ENCODE assay signal across 9 cellular contexts in the genomic region with DNA sequence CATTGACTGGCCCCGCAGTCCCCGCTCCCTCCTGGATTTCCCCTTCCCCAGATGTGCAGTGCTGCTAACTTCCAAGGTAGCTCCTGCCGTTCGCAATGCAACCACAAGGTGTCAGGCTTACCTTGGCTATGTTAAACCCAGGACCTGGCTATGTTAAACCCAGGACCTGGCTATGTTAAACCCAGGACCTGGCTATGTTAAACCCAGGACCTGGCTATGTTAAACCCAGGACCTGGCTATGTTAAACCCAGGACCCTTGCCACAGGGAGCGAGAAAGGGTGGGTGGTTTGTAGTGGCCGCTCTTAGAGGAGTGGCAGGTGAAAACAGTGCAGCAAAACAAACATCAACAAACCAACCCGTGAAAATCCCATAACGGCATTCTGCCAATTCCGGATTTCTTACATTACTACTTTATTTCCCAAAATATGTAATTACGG. TPM values are rescaled to one million over a fixed set of nuclear protein-coding genes. Genes with fewer than 3 reads are reported as not detected.
DNase-seq lines count a peak whose midpoint lies in the region; ATAC-seq lines count a peak whose summit lies in the region.
"Had no signal": no experiment of that assay in that cellular context is flagged by ENCODE, and none has a peak within 500 bp of the region (broad histone marks: within the 10 kb centered on the region; RNA-seq: fewer than 3 reads in every experiment).

No MANE protein-coding gene starts in this region.

- no peak overlapping the region for H3K4me3 Mint-ChIP-seq in activated naive CD8-positive, alpha-beta T cell treated with anti-CD3 and anti-CD28 coated beads, Interleukin-2, amount 50 U/mL, for 24 hours

- H3K36me3 ChIP-seq in Karpas-422 (ENCODE audit: insufficient read depth, low read length), result no peaks in the 10 kb centered on the region

- H3K4me1 Mint-ChIP-seq in activated naive CD8-positive, alpha-beta T cell treated with anti-CD3 and anti-CD28 coated beads, Interleukin-2, amount 50 U/mL, for 24 hours, result peaks cover 7% of the 10 kb centered on the region

- no peaks in the 10 kb centered on the region for H4K20me1 ChIP-seq in Karpas-422 (ENCODE audit: insufficient read depth, low read depth, low read length)

- in situ Hi-C loops in Caki2 (cut with HindIII; ENCODE audit: low pct_unique_long_range_greater_than_20kb, low sequenced_read_pairs), result no loop called here

- no peak overlapping the region for H3K4me3 ChIP-seq in Karpas-422 (ENCODE audit: low read length)

- H3K4me1 ChIP-seq in Karpas-422 (ENCODE audit: low read length), result peaks cover 3% of the 10 kb centered on the region; the same call in 1 of the 2 replicates

- no peaks in the 10 kb centered on the region for H3K9me3 Mint-ChIP-seq in activated naive CD8-positive, alpha-beta T cell treated with anti-CD3 and anti-CD28 coated beads, Interleukin-2, amount 50 U/mL, for 24 hours

- ATAC-seq in GM19467 (IDR thresholded peaks at IDR 0.05; ENCODE audit: unreplicated experiment) (peak; percentile 48), left ventricle myocardium superior (peak; percentile 35), sciatic nerve (peak; percentile 29)
- ATAC-seq in activated naive CD8-positive, alpha-beta T cell treated with anti-CD3 and anti-CD28 coated beads, Interleukin-2, amount 50 U/mL, for 24 hours, result peak; percentile 44

- H3K36me3 Mint-ChIP-seq in activated naive CD8-positive, alpha-beta T cell treated with anti-CD3 and anti-CD28 coated beads, Interleukin-2, amount 50 U/mL, for 24 hours (ENCODE audit: low read depth), result no peaks in the 10 kb centered on the region

- H3K9ac ChIP-seq in Karpas-422 (ENCODE audit: low read length), result no peak overlapping the region

- intact Hi-C loops in left ventricle myocardium superior (cut with micrococcal nuclease), result loop anchor here (10.0 kb wide), 1 partner anchor 463 kb away; no protein-coding TSS in a partner anchor
- intact Hi-C loops in sciatic nerve (cut with DNase I), result no loop called here

- H3K27ac ChIP-seq in Karpas-422 (ENCODE audit: low read length), result no peak overlapping the region

- H3K27ac Mint-ChIP-seq in activated naive CD8-positive, alpha-beta T cell treated with anti-CD3 and anti-CD28 coated beads, Interleukin-2, amount 50 U/mL, for 24 hours, result no peak overlapping the region

- no peak overlapping the region for H3K4me2 ChIP-seq in Karpas-422 (ENCODE audit: low read depth, low read length, poor library complexity, severe bottlenecking)

- H3K9me2 ChIP-seq in Karpas-422 (replicated peaks; ENCODE audit: insufficient read depth, low read length), result no peaks in the 10 kb centered on the region

- H3K27me3 Mint-ChIP-seq in activated naive CD8-positive, alpha-beta T cell treated with anti-CD3 and anti-CD28 coated beads, Interleukin-2, amount 50 U/mL, for 24 hours, result peaks cover 37% of the 10 kb centered on the region

- H3K9me3 ChIP-seq in Karpas-422 (ENCODE audit: low read length), result no peaks in the 10 kb centered on the region

- H3K27me3 ChIP-seq in Karpas-422 (ENCODE audit: low read length), result no peaks in the 10 kb centered on the region

- peak; percentile 24 for DNase-seq in Caki2 (ENCODE audit: low read depth)
- peak; percentile 73 for DNase-seq in Karpas-422
- DNase-seq in SW480 (ENCODE audit: low spot score), result peak; percentile 51
- peak; percentile 76 for DNase-seq in activated naive CD8-positive, alpha-beta T cell treated with anti-CD3 and anti-CD28 coated beads, Interleukin-2, amount 50 U/mL, for 24 hours
- peak; percentile 80 for DNase-seq in left ventricle myocardium superior
- DNase-seq in sciatic nerve (ENCODE audit: low spot score), result peak; percentile 88
- DNase-seq in putamen (ENCODE audit: low spot score), result no peak

- H2AFZ ChIP-seq in Karpas-422 (ENCODE audit: low read length), result no peak overlapping the region

- H3K79me2 ChIP-seq in Karpas-422 (ENCODE audit: low read length), result no peaks in the 10 kb centered on the region

RNA-seq across cellular contexts. Expression of gene ADAMTS8, which starts 2.9 kb away (rescaled TPM):
- 0.12 and 0.74 TPM in 2 replicates for total RNA-seq in Caki2 (2014; rRNA removed; shearing (Covaris generic); ENCODE audit: low replicate concordance)
- not detected in 2 replicates for total RNA-seq in Karpas-422 (2014; rRNA removed; shearing (Covaris generic); ENCODE audit: low replicate concordance)
- total RNA-seq in left ventricle myocardium superior (0.42 TPM), sciatic nerve (4.1 TPM)
- total RNA-seq: T-helper 1 cell treated with Interleukin-12 subunit alpha and Interleukin-12 subunit beta and Interleukin-4 antibody, amounts not matched to agents 30 ng/mL and 1 ng/mL, for 36 hours had no signal

RNA-seq across cellular contexts. Expression of gene ADAMTS15, which starts 17.1 kb away (rescaled TPM):
- 4.6 and 7.1 TPM in 2 replicates for total RNA-seq in Caki2 (2014; rRNA removed; shearing (Covaris generic); ENCODE audit: low replicate concordance)
- total RNA-seq in Karpas-422 (2014; rRNA removed; shearing (Covaris generic); ENCODE audit: low replicate concordance), result not detected in 2 replicates
- total RNA-seq in left ventricle myocardium superior (34.4 TPM), sciatic nerve (6.4 TPM)
- total RNA-seq: T-helper 1 cell treated with Interleukin-12 subunit alpha and Interleukin-12 subunit beta and Interleukin-4 antibody, amounts not matched to agents 30 ng/mL and 1 ng/mL, for 36 hours had no signal
